In the genomic region with DNA sequence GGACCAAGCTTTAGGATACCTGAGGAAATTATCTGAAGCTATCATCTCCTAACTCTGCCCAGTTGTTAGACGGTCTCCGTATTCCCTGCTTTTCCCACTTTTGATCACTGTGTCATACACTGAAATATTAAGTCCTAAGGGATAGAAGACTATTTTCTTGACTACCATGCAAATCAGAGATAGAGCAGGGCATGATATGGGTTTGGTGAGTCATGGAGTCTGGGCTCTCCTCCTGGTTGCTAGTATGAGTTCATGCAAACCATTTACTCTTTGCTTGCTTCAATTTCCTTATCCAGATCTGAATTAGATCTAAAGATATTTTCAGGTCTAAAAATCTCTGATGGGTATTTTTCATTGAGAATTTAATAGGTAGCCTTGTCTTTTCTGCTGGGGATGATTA, we compare ENCODE assay signal across 13 cellular contexts. TPM values are rescaled to one million over a fixed set of nuclear protein-coding genes. Genes with fewer than 3 reads are reported as not detected.
DNase-seq lines count a peak whose midpoint lies in the region; FAIRE-seq and TF ChIP-seq lines count a peak whose summit lies in the region.
"Had no signal": no experiment of that assay in that cellular context is flagged by ENCODE, and none has a peak within 500 bp of the region (broad histone marks: within the 10 kb centered on the region; RNA-seq: fewer than 3 reads in every experiment).

No MANE protein-coding gene starts in this region.

- H3K9me2 ChIP-seq in OCI-LY7 (ENCODE audit: insufficient read depth, low read length): no peaks in the 10 kb centered on the region

- H2AFZ ChIP-seq in OCI-LY7 (ENCODE audit: low read length): no peak overlapping the region

- CTCF ChIA-PET in OCI-LY7 (lab: Charles Lee; ENCODE audit: unreplicated experiment): no interaction called here

- no peak overlapping the region for H3K27ac Mint-ChIP-seq in nephron progenitor cell
- H3K27ac Mint-ChIP-seq: activated naive CD8-positive, alpha-beta T cell treated with anti-CD3 and anti-CD28 coated beads, Interleukin-2, amount 10 ng/mL, durations not matched to agents 7 days and 5 days had no signal

- peaks cover 5% of the 10 kb centered on the region for H3K4me1 Mint-ChIP-seq in nephron progenitor cell
- H3K4me1 Mint-ChIP-seq: activated naive CD8-positive, alpha-beta T cell treated with anti-CD3 and anti-CD28 coated beads, Interleukin-2, amount 10 ng/mL, durations not matched to agents 7 days and 5 days had no signal

- H3K27me3 ChIP-seq in MG63 (no peaks in the 10 kb centered on the region), bronchial epithelial cell (ENCODE audit: control insufficient read depth, insufficient read depth, low read length) (no peaks in the 10 kb centered on the region)
- H3K27me3 ChIP-seq: colonic mucosa, esophagus muscularis mucosa, suprapubic skin had no signal

- H3K4me1 ChIP-seq in OCI-LY7 (ENCODE audit: insufficient read depth, low read length, poor library complexity, severe bottlenecking): no peaks in the 10 kb centered on the region
- H3K4me1 ChIP-seq: colonic mucosa, suprapubic skin had no signal

- POLR2A ChIA-PET in OCI-LY7 (lab: Charles Lee): no interaction called here

- H3K36me3 ChIP-seq in MG63 (no peaks in the 10 kb centered on the region), bronchial epithelial cell (ENCODE audit: control insufficient read depth, insufficient read depth, low read length) (no peaks in the 10 kb centered on the region), OCI-LY7 (ENCODE audit: insufficient read depth, low read length) (no peaks in the 10 kb centered on the region)
- H3K36me3 ChIP-seq: colonic mucosa, esophagus muscularis mucosa, suprapubic skin had no signal

- no peak overlapping the region for H3K4me3 Mint-ChIP-seq in nephron progenitor cell
- H3K4me3 Mint-ChIP-seq: activated naive CD8-positive, alpha-beta T cell treated with anti-CD3 and anti-CD28 coated beads, Interleukin-2, amount 10 ng/mL, durations not matched to agents 7 days and 5 days had no signal

- H4K20me1 ChIP-seq in OCI-LY7 (ENCODE audit: insufficient read depth, low read length): no peaks in the 10 kb centered on the region

- H3K27me3 Mint-ChIP-seq in nephron progenitor cell (ENCODE audit: low read depth, poor library complexity): peaks cover 3% of the 10 kb centered on the region
- H3K27me3 Mint-ChIP-seq: activated naive CD8-positive, alpha-beta T cell treated with anti-CD3 and anti-CD28 coated beads, Interleukin-2, amount 10 ng/mL, durations not matched to agents 7 days and 5 days had no signal

- no peak overlapping the region for H3K27ac ChIP-seq in substantia nigra (ENCODE audit: low read depth, low read length, poor library complexity, severe bottlenecking)
- no peak overlapping the region for H3K27ac ChIP-seq in OCI-LY7 (ENCODE audit: low read depth, low read length, poor library complexity, severe bottlenecking)
- H3K27ac ChIP-seq: colonic mucosa, esophagus muscularis mucosa, suprapubic skin had no signal

- H3K9me3 ChIP-seq in MG63 (no peaks in the 10 kb centered on the region), OCI-LY7 (ENCODE audit: low read length) (no peaks in the 10 kb centered on the region)
- H3K9me3 ChIP-seq: colonic mucosa, esophagus muscularis mucosa, suprapubic skin had no signal

- intact Hi-C loops in OCI-LY7 (cut with micrococcal nuclease; ENCODE audit: unreplicated experiment): no loop called here

- BruUV-seq in OCI-LY7 (replicated peaks; lab: Mats Ljungman, UMichigan): no TSS peak

- no peak overlapping the region for H3K4me2 ChIP-seq in OCI-LY7 (ENCODE audit: low read length)

- TF ChIP-seq CTCF in bronchial epithelial cell (IDR thresholded peaks at IDR 0.05; ENCODE audit: insufficient read depth, low read length, severe bottlenecking): no peak
- no peak for TF ChIP-seq CTCF in nephron progenitor cell (IDR thresholded peaks at IDR 0.05)
- TF ChIP-seq CTCF in OCI-LY7 (conservative IDR thresholded peaks at IDR 0.05; ENCODE audit: low read length): no peak

- peak; percentile 24 for DNase-seq in AG08396 (ENCODE audit: low spot score)
- DNase-seq in MG63: peak; percentile 49
- DNase-seq in bronchial epithelial cell (ENCODE audit: low read depth): peak; percentile 69
- DNase-seq in kidney tubule cell (ENCODE audit: low spot score): peak; percentile 62
- DNase-seq in DMS53 (lab: John Stamatoyannopoulos, UW): no peak
- no peak for DNase-seq in substantia nigra (lab: John Stamatoyannopoulos, UW)
- DNase-seq in nephron progenitor cell: no peak
- no peak for DNase-seq in OCI-LY7 (ENCODE audit: low spot score)
- DNase-seq: activated CD8-positive, alpha-beta memory T cell treated with anti-CD3 and anti-CD28 coated beads, Interleukin-2, amount 50 U/mL, for 48 hours; activated naive CD8-positive, alpha-beta T cell treated with anti-CD3 and anti-CD28 coated beads, Interleukin-2, amount 10 ng/mL, durations not matched to agents 7 days and 5 days; colonic mucosa had no signal

- peaks cover under 1% of the 10 kb centered on the region for H3K36me3 Mint-ChIP-seq in nephron progenitor cell (ENCODE audit: low read depth)

- no peak for FAIRE-seq in bronchial epithelial cell (lab: Jason Lieb, UNC)

- H3K79me2 ChIP-seq in OCI-LY7 (ENCODE audit: insufficient read depth, low read depth, low read length): no peaks in the 10 kb centered on the region

- no peaks in the 10 kb centered on the region for H3K9me3 Mint-ChIP-seq in nephron progenitor cell
- H3K9me3 Mint-ChIP-seq: activated naive CD8-positive, alpha-beta T cell treated with anti-CD3 and anti-CD28 coated beads, Interleukin-2, amount 10 ng/mL, durations not matched to agents 7 days and 5 days had no signal

- H3K4me3 ChIP-seq in MG63: no peak overlapping the region
- H3K4me3 ChIP-seq in bronchial epithelial cell (ENCODE audit: low read depth, low read length): no peak overlapping the region
- H3K4me3 ChIP-seq in OCI-LY7 (ENCODE audit: low read depth, low read length, poor library complexity, severe bottlenecking): no peak overlapping the region
- H3K4me3 ChIP-seq: colonic mucosa, esophagus muscularis mucosa, suprapubic skin had no signal

RNA-seq across cellular contexts. Expression of a gene that starts 55.0 kb away (rescaled TPM):
- 14.3 and 24.3 TPM in 2 replicates for total RNA-seq in MG63 (2014; rRNA removed; shearing (Covaris generic); ENCODE audit: low replicate concordance)
- total RNA-seq in bronchial epithelial cell: 125 and 132 TPM in 2 replicates
- 26.8 and 33.3 TPM in 2 replicates for total RNA-seq in OCI-LY7 (2014; rRNA removed; shearing (Covaris generic))
- 34.1 and 34.4 TPM in 2 replicates for total RNA-seq in OCI-LY7 (2022)

Comparison
In these comparisons a context has a peak if more than half of its experiments do, and no peak if none do; other contexts are left out.
1. DNase-seq: peak in AG08396 (single experiment), MG63 (single experiment), bronchial epithelial cell (single experiment) and kidney tubule cell (single experiment); none in DMS53 (single experiment), substantia nigra (0 of 49), nephron progenitor cell (single experiment) and OCI-LY7 (single experiment).